Comparison of ENCODE assay signal across 23 cellular contexts in the genomic region with DNA sequence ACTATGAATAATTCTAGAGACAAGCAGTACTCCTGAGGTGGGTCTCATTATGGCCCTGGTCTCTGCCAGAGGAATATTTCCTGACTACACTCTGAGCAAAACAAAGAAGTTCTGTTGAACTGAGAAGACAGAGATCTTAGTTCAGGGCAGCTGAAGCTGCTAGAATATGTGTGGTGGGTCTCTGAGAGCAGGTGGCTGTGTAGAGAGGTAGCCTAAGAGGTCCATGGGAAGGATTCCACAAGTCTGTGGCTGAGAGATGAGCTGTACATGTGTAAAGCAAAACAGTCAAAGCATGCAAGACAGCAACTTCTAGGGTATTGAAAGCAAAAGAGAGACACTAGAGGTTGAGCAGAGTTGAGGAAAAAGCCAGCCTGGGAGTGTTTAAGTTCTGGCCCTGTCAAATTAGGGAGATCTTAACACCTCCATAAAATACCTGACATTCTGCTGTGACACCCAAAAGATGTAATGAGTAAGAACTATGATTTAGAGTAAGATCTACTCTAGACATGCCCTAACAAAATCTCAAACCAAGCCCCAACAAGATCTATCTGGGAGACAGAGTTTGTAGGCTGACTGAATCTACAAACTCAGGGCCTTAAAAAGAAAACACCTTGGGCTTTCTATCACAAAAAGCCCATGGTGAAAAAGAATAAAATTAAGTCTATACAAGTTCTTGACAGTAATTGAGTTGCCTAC.
"Had no signal": no experiment of that assay in that cellular context is flagged by ENCODE, and none has a peak within 500 bp of the region (broad histone marks: within the 10 kb centered on the region; RNA-seq: fewer than 3 reads in every experiment).

No MANE protein-coding gene starts in this region.

- ATAC-seq: activated naive CD4-positive, alpha-beta T cell treated with anti-CD3 and anti-CD28 coated beads, Interleukin-2, amount 50 U/mL, for 72 hours; effector memory CD8-positive, alpha-beta T cell; right lobe of liver; upper lobe of right lung had no signal

- H3K4me1 Mint-ChIP-seq: activated CD4-positive, alpha-beta memory T cell treated with anti-CD3 and anti-CD28 coated beads, Interleukin-2, amount 10 ng/mL, durations not matched to agents 7 days and 5 days; nephron progenitor cell had no signal

- H3K36me3 ChIP-seq: ascending aorta, brain microvascular endothelial cell, colonic mucosa, left ventricle myocardium inferior, right lobe of liver, thyroid gland, upper lobe of right lung had no signal

- H3K4me3 Mint-ChIP-seq: activated CD4-positive, alpha-beta memory T cell treated with anti-CD3 and anti-CD28 coated beads, Interleukin-2, amount 10 ng/mL, durations not matched to agents 7 days and 5 days; effector memory CD8-positive, alpha-beta T cell; nephron progenitor cell; stimulated activated naive CD8-positive, alpha-beta T cell treated with anti-CD3 and anti-CD28 coated beads, Interleukin-15, Interleukin-2, amounts not matched to agents 100 ng/mL and 50 ng/mL, for 24 hours; T-helper 1 cell treated with Interleukin-12 subunit alpha and Interleukin-12 subunit beta and Interleukin-4 antibody, amounts not matched to agents 30 μg/mL and 1 μg/mL, for 36 hours had no signal

- DNase-seq: activated CD4-positive, alpha-beta memory T cell treated with anti-CD3 and anti-CD28 coated beads, Interleukin-2, amount 10 ng/mL, durations not matched to agents 7 days and 5 days; activated CD4-positive, alpha-beta T cell treated with anti-CD3 and anti-CD28 coated beads for 48 hours; activated CD4-positive, CD25-positive, alpha-beta regulatory T cell; activated gamma-delta T cell treated with Interleukin-2 at 50 U/mL for 16 hours; brain microvascular endothelial cell; colonic mucosa; dorsolateral prefrontal cortex; effector memory CD8-positive, alpha-beta T cell; kidney glomerular epithelial cell; left ventricle myocardium inferior; nephron progenitor cell; occipital lobe; right lobe of liver; spleen; stimulated activated CD4-positive, alpha-beta T cell treated with anti-CD3 and anti-CD28 coated beads, Interleukin-4, amount 100 ng/mL, for 1 hour; substantia nigra; T1000; thyroid gland; upper lobe of right lung had no signal

- H3K9me3 ChIP-seq: ascending aorta, colonic mucosa, right lobe of liver, spleen, thyroid gland, upper lobe of right lung had no signal

- H3K27me3 ChIP-seq: ascending aorta, brain microvascular endothelial cell, colonic mucosa, dorsolateral prefrontal cortex, right lobe of liver, spleen, thyroid gland, upper lobe of right lung had no signal

- H3K4me3 ChIP-seq: ascending aorta, colonic mucosa, dorsolateral prefrontal cortex, left ventricle myocardium inferior, right lobe of liver, spleen, thyroid gland, upper lobe of right lung had no signal

- H3K36me3 Mint-ChIP-seq: activated naive CD4-positive, alpha-beta T cell treated with anti-CD3 and anti-CD28 coated beads, Interleukin-2, amount 50 U/mL, for 72 hours had no signal

- H3K4me1 ChIP-seq: ascending aorta, colonic mucosa, left ventricle myocardium inferior, right lobe of liver, spleen, thyroid gland, upper lobe of right lung had no signal

- H3K27me3 Mint-ChIP-seq: effector memory CD8-positive, alpha-beta T cell; stimulated activated naive CD8-positive, alpha-beta T cell treated with anti-CD3 and anti-CD28 coated beads, Interleukin-15, Interleukin-2, amounts not matched to agents 100 ng/mL and 50 ng/mL, for 24 hours had no signal

- H3K9me3 Mint-ChIP-seq: activated CD4-positive, alpha-beta memory T cell treated with anti-CD3 and anti-CD28 coated beads, Interleukin-2, amount 10 ng/mL, durations not matched to agents 7 days and 5 days; activated naive CD4-positive, alpha-beta T cell treated with anti-CD3 and anti-CD28 coated beads, Interleukin-2, amount 50 U/mL, for 72 hours; effector memory CD8-positive, alpha-beta T cell; nephron progenitor cell; stimulated activated naive CD8-positive, alpha-beta T cell treated with anti-CD3 and anti-CD28 coated beads, Interleukin-15, Interleukin-2, amounts not matched to agents 100 ng/mL and 50 ng/mL, for 24 hours; T-helper 1 cell treated with Interleukin-12 subunit alpha and Interleukin-12 subunit beta and Interleukin-4 antibody, amounts not matched to agents 30 μg/mL and 1 μg/mL, for 36 hours had no signal

- H3K27ac ChIP-seq: ascending aorta, brain microvascular endothelial cell, colonic mucosa, dorsolateral prefrontal cortex, left ventricle myocardium inferior, right lobe of liver, spleen, thyroid gland, upper lobe of right lung had no signal

- H3K27ac Mint-ChIP-seq: activated CD4-positive, alpha-beta memory T cell treated with anti-CD3 and anti-CD28 coated beads, Interleukin-2, amount 10 ng/mL, durations not matched to agents 7 days and 5 days; activated naive CD4-positive, alpha-beta T cell treated with anti-CD3 and anti-CD28 coated beads, Interleukin-2, amount 50 U/mL, for 72 hours; effector memory CD8-positive, alpha-beta T cell; nephron progenitor cell; stimulated activated naive CD8-positive, alpha-beta T cell treated with anti-CD3 and anti-CD28 coated beads, Interleukin-15, Interleukin-2, amounts not matched to agents 100 ng/mL and 50 ng/mL, for 24 hours; T-helper 1 cell treated with Interleukin-12 subunit alpha and Interleukin-12 subunit beta and Interleukin-4 antibody, amounts not matched to agents 30 μg/mL and 1 μg/mL, for 36 hours had no signal
